In the genomic region with DNA sequence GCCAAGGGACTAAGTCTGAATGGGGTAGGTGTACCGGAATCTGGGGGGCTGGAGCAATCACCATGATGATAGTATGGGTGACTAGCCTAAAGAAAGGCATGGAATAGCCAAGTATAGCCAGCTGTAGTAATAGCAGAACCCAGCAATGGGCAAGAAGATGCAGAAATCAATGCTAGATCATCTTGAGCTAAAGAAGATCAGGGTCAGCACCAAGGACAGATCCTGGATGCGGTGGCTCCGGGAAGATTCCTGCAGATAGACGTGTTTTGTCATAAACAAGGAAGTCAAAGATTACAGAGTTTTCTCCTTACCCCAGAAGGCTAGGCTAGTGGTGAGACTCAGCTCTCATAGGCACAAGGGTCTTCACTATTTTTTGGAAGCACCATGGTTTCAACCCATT, we compare ENCODE assay signal across 1 cellular context.
TF ChIP-seq lines count a peak whose summit lies in the region.

No MANE protein-coding gene starts in this region.

TF ChIP-seq in WTC11, 78 proteins besides CTCF, POLR2A, EP300 and RAD21 (continued from another document):
- TF ChIP-seq, protein P1, sequence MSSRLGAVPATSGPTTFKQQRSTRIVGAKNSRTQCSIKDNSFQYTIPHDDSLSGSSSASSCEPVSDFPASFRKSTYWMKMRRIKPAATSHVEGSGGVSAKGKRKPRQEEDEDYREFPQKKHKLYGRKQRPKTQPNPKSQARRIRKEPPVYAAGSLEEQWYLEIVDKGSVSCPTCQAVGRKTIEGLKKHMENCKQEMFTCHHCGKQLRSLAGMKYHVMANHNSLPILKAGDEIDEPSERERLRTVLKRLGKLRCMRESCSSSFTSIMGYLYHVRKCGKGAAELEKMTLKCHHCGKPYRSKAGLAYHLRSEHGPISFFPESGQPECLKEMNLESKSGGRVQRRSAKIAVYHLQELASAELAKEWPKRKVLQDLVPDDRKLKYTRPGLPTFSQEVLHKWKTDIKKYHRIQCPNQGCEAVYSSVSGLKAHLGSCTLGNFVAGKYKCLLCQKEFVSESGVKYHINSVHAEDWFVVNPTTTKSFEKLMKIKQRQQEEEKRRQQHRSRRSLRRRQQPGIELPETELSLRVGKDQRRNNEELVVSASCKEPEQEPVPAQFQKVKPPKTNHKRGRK (CRISPR knock-in tag; IDR thresholded peaks at IDR 0.05; ENCODE audit: borderline replicate concordance), result no peak
